In the genomic region with DNA sequence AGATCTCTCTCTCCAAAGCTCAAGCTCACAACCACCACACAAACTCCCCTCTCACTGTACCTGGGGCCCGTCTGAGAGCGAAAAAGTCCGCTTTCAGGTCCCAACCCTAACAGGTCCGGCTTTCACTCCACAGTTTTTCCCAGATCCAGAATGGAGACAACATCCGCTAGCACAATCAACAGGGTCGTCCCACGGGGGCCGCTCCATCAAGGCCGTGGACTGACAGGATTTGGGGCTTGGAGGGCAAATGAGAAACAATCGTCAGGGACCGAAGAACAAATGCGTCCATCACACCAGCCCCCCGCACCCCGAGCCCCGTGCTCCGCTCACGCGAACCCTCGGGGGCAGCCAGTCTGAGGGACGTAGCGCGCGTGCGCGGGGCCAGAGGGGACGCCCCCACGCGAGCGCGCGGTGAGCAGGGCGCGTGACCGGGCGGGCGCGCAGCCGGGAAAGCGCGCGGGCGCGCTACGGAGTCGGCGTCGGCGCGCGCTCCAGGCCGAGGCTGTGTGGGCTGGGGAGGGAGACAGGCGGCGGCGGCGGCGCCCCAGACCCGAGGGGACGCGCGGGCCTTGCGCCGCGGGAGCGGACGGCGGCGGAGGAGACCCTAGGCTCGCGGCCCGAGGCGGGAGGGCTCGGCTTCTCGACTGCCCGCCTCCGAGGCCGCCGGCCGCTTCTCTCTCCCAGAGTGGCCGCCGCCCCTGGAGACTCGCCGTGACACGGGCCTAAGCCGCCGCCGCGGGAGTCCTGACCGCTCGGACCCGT, we compare ENCODE assay signal across 1 cellular context.
A peak's percentile ranks its signal among the peaks of the same experiment; 100 is the strongest.
TF ChIP-seq lines count a peak whose summit lies in the region.

A gene (plus strand): TSS at position 470 of the 762 bp plus-strand sequence. CDS start 606 bp downstream, outside the sequence.

TF ChIP-seq in GM12878, 131 proteins besides CTCF, POLR2A, EP300 and RAD21 (continued from another document):
- TF ChIP-seq, protein P1, sequence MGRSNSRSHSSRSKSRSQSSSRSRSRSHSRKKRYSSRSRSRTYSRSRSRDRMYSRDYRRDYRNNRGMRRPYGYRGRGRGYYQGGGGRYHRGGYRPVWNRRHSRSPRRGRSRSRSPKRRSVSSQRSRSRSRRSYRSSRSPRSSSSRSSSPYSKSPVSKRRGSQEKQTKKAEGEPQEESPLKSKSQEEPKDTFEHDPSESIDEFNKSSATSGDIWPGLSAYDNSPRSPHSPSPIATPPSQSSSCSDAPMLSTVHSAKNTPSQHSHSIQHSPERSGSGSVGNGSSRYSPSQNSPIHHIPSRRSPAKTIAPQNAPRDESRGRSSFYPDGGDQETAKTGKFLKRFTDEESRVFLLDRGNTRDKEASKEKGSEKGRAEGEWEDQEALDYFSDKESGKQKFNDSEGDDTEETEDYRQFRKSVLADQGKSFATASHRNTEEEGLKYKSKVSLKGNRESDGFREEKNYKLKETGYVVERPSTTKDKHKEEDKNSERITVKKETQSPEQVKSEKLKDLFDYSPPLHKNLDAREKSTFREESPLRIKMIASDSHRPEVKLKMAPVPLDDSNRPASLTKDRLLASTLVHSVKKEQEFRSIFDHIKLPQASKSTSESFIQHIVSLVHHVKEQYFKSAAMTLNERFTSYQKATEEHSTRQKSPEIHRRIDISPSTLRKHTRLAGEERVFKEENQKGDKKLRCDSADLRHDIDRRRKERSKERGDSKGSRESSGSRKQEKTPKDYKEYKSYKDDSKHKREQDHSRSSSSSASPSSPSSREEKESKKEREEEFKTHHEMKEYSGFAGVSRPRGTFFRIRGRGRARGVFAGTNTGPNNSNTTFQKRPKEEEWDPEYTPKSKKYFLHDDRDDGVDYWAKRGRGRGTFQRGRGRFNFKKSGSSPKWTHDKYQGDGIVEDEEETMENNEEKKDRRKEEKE (IDR thresholded peaks at IDR 0.05), result no peak
- TF ChIP-seq NR2F1 (conservative IDR thresholded peaks at IDR 0.05), result peak; percentile 61
- no peak for TF ChIP-seq MYB (IDR thresholded peaks at IDR 0.05; ENCODE audit: borderline replicate concordance, low read depth, low read length)
- TF ChIP-seq, protein P2, sequence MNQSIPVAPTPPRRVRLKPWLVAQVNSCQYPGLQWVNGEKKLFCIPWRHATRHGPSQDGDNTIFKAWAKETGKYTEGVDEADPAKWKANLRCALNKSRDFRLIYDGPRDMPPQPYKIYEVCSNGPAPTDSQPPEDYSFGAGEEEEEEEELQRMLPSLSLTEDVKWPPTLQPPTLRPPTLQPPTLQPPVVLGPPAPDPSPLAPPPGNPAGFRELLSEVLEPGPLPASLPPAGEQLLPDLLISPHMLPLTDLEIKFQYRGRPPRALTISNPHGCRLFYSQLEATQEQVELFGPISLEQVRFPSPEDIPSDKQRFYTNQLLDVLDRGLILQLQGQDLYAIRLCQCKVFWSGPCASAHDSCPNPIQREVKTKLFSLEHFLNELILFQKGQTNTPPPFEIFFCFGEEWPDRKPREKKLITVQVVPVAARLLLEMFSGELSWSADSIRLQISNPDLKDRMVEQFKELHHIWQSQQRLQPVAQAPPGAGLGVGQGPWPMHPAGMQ (IDR thresholded peaks at IDR 0.05; ENCODE audit: borderline replicate concordance), result no peak
- TF ChIP-seq ZNF622 (IDR thresholded peaks at IDR 0.05), result no peak
- no peak for TF ChIP-seq JUND (IDR thresholded peaks at IDR 0.05; ENCODE audit: low read depth, low read length)
- no peak for TF ChIP-seq PAX8 (IDR thresholded peaks at IDR 0.05)
- TF ChIP-seq RBBP5 (conservative IDR thresholded peaks at IDR 0.05), result no peak
- TF ChIP-seq, protein P3, sequence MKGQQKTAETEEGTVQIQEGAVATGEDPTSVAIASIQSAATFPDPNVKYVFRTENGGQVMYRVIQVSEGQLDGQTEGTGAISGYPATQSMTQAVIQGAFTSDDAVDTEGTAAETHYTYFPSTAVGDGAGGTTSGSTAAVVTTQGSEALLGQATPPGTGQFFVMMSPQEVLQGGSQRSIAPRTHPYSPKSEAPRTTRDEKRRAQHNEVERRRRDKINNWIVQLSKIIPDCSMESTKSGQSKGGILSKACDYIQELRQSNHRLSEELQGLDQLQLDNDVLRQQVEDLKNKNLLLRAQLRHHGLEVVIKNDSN (IDR thresholded peaks at IDR 0.05; ENCODE audit: borderline replicate concordance, extremely low read length, insufficient read depth, low read depth, low read length), result peak; percentile 70
- TF ChIP-seq DPF2 (IDR thresholded peaks at IDR 0.05), result peak; percentile 86
- TF ChIP-seq STAT1 (conservative IDR thresholded peaks at IDR 0.05), result 0 out of 2 replicates have a peak, but pooled peaks have one; percentile 45
